Comparison of ENCODE assay signal across 8 cellular contexts in the genomic region with DNA sequence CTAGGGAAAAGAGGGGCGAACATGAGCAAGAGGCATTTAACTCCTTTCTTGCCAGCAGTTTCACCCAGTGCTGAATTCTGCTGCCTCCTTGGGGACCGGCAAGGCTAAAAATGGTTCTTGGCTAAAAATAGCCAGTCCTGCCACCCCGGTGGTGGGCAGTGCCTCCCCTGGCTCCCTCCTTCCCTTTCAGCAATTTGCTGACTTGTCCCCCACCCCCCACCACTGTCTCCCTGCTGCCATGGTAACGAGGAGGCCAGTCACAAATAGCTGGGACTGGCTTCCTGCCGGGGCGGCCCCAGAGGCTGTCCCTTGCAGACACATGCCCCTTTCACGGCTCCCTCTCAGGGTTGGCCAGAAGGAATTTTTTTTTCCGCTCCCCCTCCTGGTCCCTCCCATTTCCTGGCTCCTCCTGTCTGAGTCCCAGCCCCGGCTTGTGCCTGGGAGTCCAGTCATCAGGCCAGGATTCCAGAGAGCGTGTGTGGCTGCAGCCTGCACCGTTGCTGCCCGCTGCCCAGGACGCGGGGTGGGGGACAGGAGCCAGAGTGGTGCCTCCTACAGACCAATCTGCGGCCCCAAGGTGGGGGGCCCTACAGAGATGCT.
A peak's percentile ranks its signal among the peaks of the same experiment; 100 is the strongest.
DNase-seq lines count a peak whose midpoint lies in the region; ATAC-seq and TF ChIP-seq lines count a peak whose summit lies in the region.

No MANE protein-coding gene starts in this region.

- no TSS peak for BruUV-seq in IMR-90 (replicated peaks; lab: Mats Ljungman, UMichigan)

- H4K8ac ChIP-seq in IMR-90 (ENCODE audit: low read depth in 2 of 2, low read length in 2 of 2) = peak overlapping the region in 1 of 2 experiments; percentile 88; a peak in 1 of 4 replicates

- H3K27ac ChIP-seq in IMR-90 (ENCODE audit: insufficient read depth, low read length) = peak overlapping the region; percentile 96
- peak overlapping the region; percentile 11 for H3K27ac ChIP-seq in adipose tissue (ENCODE audit: low read depth, low read length)

- peak; percentile 99 for TF ChIP-seq POLR2A in IMR-90 (IDR thresholded peaks at IDR 0.05; ENCODE audit: low read depth, low read length)

- dilution Hi-C loops in IMR-90 (cut with HindIII; ENCODE audit: low sequenced_read_pairs, unreplicated experiment) = no loop called here

- peaks cover 28% of the 10 kb centered on the region for H3K9me1 ChIP-seq in IMR-90 (ENCODE audit: insufficient read depth, low read length)

- peak overlapping the region; percentile 81 for H2BK5ac ChIP-seq in IMR-90 (ENCODE audit: low read depth, low read length, poor library complexity, severe bottlenecking)

- H2AK5ac ChIP-seq in IMR-90 (ENCODE audit: low read depth, low read length) = peak overlapping the region; percentile 93

- TF ChIP-seq CTCF in IMR-90 (conservative IDR thresholded peaks at IDR 0.05; ENCODE audit: low read depth, low read length) = 0 out of 2 replicates have a peak, but pooled peaks have one; percentile 0

- peaks cover 22% of the 10 kb centered on the region for H3K4me1 ChIP-seq in IMR-90 (ENCODE audit: control insufficient read depth, insufficient read depth, low read length)

- H3K27me3 ChIP-seq in IMR-90 (ENCODE audit: control insufficient read depth, insufficient read depth, low read length) = no peaks in the 10 kb centered on the region

- peaks cover 26% of the 10 kb centered on the region for H3K36me3 ChIP-seq in IMR-90 (ENCODE audit: control insufficient read depth, insufficient read depth, low read length)

- H2AK9ac ChIP-seq in IMR-90 (replicated peaks; ENCODE audit: low read depth, low read length, poor library complexity) = peak overlapping the region; percentile 97

- H3K79me1 ChIP-seq in IMR-90 (ENCODE audit: low read depth in 1 of 2, low read length in 2 of 2) = peaks cover 0 to 41% of the 10 kb centered on the region in 2 experiments; a peak in 2 of 4 replicates

- H3K23ac ChIP-seq in IMR-90 (ENCODE audit: low read depth, low read length) = peak overlapping the region; percentile 97

- intact Hi-C loops in IMR-90 (cut with micrococcal nuclease) (loop anchor here (2.0 to 5.0 kb wide), 3 partner anchors 27 to 321 kb away; a partner anchor contains a TSS), Right ventricle myocardium superior (cut with DNase I) (no loop called here)

- no peak overlapping the region for H4K5ac ChIP-seq in IMR-90 (ENCODE audit: low read depth, low read length)

- H3K4ac ChIP-seq in IMR-90 (ENCODE audit: low read depth, low read length) = peak overlapping the region; percentile 97

- peak overlapping the region; percentile 91 for H3K9ac ChIP-seq in IMR-90 (ENCODE audit: low read depth, low read length)

- H2AFZ ChIP-seq in IMR-90 (replicated peaks; ENCODE audit: low read length, poor library complexity) = peak overlapping the region; percentile 72

- H3K56ac ChIP-seq in IMR-90 (ENCODE audit: extremely low read depth, insufficient read depth, low read length) = peak overlapping the region; percentile 77; the same call in 1 of the 2 replicates

- H2BK120ac ChIP-seq in IMR-90 (ENCODE audit: low read depth, low read length) = peak overlapping the region; percentile 52; the same call in 1 of the 2 replicates

- peak overlapping the region; percentile 64 for H3K4me3 ChIP-seq in IMR-90 (ENCODE audit: insufficient read depth, low read depth, low read length)

- H3K4me2 ChIP-seq in IMR-90 (ENCODE audit: low read depth, low read length) = peak overlapping the region; percentile 96

- POLR2A ChIA-PET in IMR-90 (lab: Charles Lee; ENCODE audit: unreplicated experiment) = interaction anchor here (0.6 to 2.2 kb wide), 4 partner anchors 9 to 140 kb away, joined by 5 to 10 read pairs (median 8); no protein-coding TSS in a partner anchor

- H4K91ac ChIP-seq in IMR-90 (ENCODE audit: insufficient read depth, low read depth, low read length) = peak overlapping the region; percentile 92

- H4K20me1 ChIP-seq in IMR-90 (ENCODE audit: insufficient read depth, low read length) = peaks cover 35% of the 10 kb centered on the region

- no peaks in the 10 kb centered on the region for H3K9me3 ChIP-seq in IMR-90 (ENCODE audit: control insufficient read depth, insufficient read depth, low read length)

- ATAC-seq in GM21423 (IDR thresholded peaks at IDR 0.05; ENCODE audit: unreplicated experiment) (peak; percentile 72), IMR-90 (ENCODE audit: low read depth) (peak; percentile 94), Right ventricle myocardium superior (ENCODE audit: poor library complexity) (peak; percentile 90)

- DNase-seq in D341Med (ENCODE audit: low spot score) = peak; percentile 50
- DNase-seq in IMR-90 = peak; percentile 98
- peak; percentile 96 for DNase-seq in Right ventricle myocardium superior
- DNase-seq in nucleus accumbens (lab: John Stamatoyannopoulos, UW) = peak; percentile 18 to 91 (median 80)
- no peak for DNase-seq in NCI-H345 treated with DMSO at 0.1 percent for 48 hours (lab: John Stamatoyannopoulos, UW; ENCODE audit: unreplicated experiment)
- DNase-seq in stimulated activated naive CD4-positive, alpha-beta T cell treated with Interleukin-2 at 50 U/mL for 16 hours (lab: John Stamatoyannopoulos, UW) = no peak

- 0% methylated on average over 2 of the region's 15 CpGs; no CpG with 5 or more reads in 1 of the 2 experiments for WGBS in IMR-90 (ENCODE audit: extremely low coverage in 2 of 2, insufficient read length in 1 of 2), 2 experiments
- WGBS in adipose tissue, 3 donors = 4 to 12% (median 10%) methylated on average over 15 of the region's 15 CpGs

- CTCF ChIA-PET in IMR-90 (lab: Yijun Ruan, JAX) = interaction anchor here (2.5 to 5.7 kb wide), 2 partner anchors 62 kb away, joined by 25 to 132 read pairs; no protein-coding TSS in a partner anchor

- H3K18ac ChIP-seq in IMR-90 (ENCODE audit: low read depth, low read length) = peak overlapping the region; percentile 13; the same call in 1 of the 2 replicates

- H2BK20ac ChIP-seq in IMR-90 (ENCODE audit: low read depth, low read length) = no peak overlapping the region; the same call in 1 of the 2 replicates

- H2BK15ac ChIP-seq in IMR-90 (ENCODE audit: low read depth, low read length) = peak overlapping the region; percentile 53; the same call in 1 of the 3 replicates

- peak; percentile 29; the same call in 1 of the 2 replicates for TF ChIP-seq RAD21 in IMR-90 (IDR thresholded peaks at IDR 0.05; ENCODE audit: low read length)

- in situ Hi-C loops in IMR-90 (cut with MboI; ENCODE audit: low sequenced_read_pairs) = loop anchor here (5.0 kb wide), 1 partner anchor 64 kb away; no protein-coding TSS in a partner anchor

- H3K14ac ChIP-seq in IMR-90 (replicated peaks; ENCODE audit: low read depth, low read length) = peak overlapping the region; percentile 96

TF ChIP-seq in IMR-90, 13 proteins besides CTCF, POLR2A, EP300 and RAD21:
- TF ChIP-seq MXI1 (IDR thresholded peaks at IDR 0.05; ENCODE audit: borderline replicate concordance, low read depth, low read length) (peak; percentile 93), SMC3 (IDR thresholded peaks at IDR 0.05; ENCODE audit: low read depth, low read length) (no peak), MAFK (IDR thresholded peaks at IDR 0.05; ENCODE audit: low read depth, low read length) (peak; percentile 83), FOS (IDR thresholded peaks at IDR 0.05; ENCODE audit: low read depth, low read length) (peak; percentile 42), CEBPB (IDR thresholded peaks at IDR 0.05; ENCODE audit: low read depth, low read length) (no peak), RFX5 (IDR thresholded peaks at IDR 0.05; ENCODE audit: low read depth, low read length) (no peak), BHLHE40 (IDR thresholded peaks at IDR 0.05; ENCODE audit: low read depth, low read length) (peak; percentile 64), CHD1 (IDR thresholded peaks at IDR 0.05; ENCODE audit: low read depth, low read length) (no peak), NFE2L2 (IDR thresholded peaks at IDR 0.05; ENCODE audit: low read depth, low read length) (peak; percentile 60; the same call in 1 of the 2 replicates), MAZ (IDR thresholded peaks at IDR 0.05; ENCODE audit: borderline replicate concordance, low read depth, low read length) (peak; percentile 58; the same call in 1 of the 2 replicates)
- TF ChIP-seq, protein P1, sequence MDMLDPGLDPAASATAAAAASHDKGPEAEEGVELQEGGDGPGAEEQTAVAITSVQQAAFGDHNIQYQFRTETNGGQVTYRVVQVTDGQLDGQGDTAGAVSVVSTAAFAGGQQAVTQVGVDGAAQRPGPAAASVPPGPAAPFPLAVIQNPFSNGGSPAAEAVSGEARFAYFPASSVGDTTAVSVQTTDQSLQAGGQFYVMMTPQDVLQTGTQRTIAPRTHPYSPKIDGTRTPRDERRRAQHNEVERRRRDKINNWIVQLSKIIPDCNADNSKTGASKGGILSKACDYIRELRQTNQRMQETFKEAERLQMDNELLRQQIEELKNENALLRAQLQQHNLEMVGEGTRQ (IDR thresholded peaks at IDR 0.05; ENCODE audit: low read depth, low read length) = peak; percentile 55; the same call in 1 of the 2 replicates
- TF ChIP-seq, protein P2, sequence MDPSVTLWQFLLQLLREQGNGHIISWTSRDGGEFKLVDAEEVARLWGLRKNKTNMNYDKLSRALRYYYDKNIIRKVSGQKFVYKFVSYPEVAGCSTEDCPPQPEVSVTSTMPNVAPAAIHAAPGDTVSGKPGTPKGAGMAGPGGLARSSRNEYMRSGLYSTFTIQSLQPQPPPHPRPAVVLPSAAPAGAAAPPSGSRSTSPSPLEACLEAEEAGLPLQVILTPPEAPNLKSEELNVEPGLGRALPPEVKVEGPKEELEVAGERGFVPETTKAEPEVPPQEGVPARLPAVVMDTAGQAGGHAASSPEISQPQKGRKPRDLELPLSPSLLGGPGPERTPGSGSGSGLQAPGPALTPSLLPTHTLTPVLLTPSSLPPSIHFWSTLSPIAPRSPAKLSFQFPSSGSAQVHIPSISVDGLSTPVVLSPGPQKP (IDR thresholded peaks at IDR 0.05; ENCODE audit: borderline replicate concordance, low read depth, low read length) = no peak

Comparison
In these comparisons a context has a peak if more than half of its experiments do, and no peak if none do; other contexts are left out.
1. DNase-seq: peak in D341Med (single experiment), IMR-90 (single experiment), Right ventricle myocardium superior (single experiment) and nucleus accumbens (56 of 56); none in NCI-H345 treated with DMSO at 0.1 percent for 48 hours (single experiment) and stimulated activated naive CD4-positive, alpha-beta T cell treated with Interleukin-2 at 50 U/mL for 16 hours (single experiment).
2. Peak in every context shown above with its lines, with median percentiles within 50 percentile points of each other: ATAC-seq.